1 cellular context compared by ENCODE assay signal in genomic region chr3:179375091-179375999, GRCh38.
TF ChIP-seq lines count a peak whose summit lies in the region.

No MANE protein-coding gene starts in this region.

TF ChIP-seq in K562, 482 proteins besides CTCF, POLR2A, EP300 and RAD21 (continued from another document and continues in another):
- TF ChIP-seq TCF7 (IDR thresholded peaks at IDR 0.05; ENCODE audit: borderline replicate concordance) (no peak), JUNB (CRISPR knock-in tag; conservative IDR thresholded peaks at IDR 0.05) (no peak), TEAD4 (IDR thresholded peaks at IDR 0.05; ENCODE audit: low read length) (peak; percentile 100), TEAD4 (CRISPR knock-in tag; IDR thresholded peaks at IDR 0.05; ENCODE audit: borderline replicate concordance) (no peak), AFF1 (IDR thresholded peaks at IDR 0.05; ENCODE audit: low read depth in 1 of 2, partially characterized antibody in 2 of 2) (peak in 1 of 2 experiments; percentile 62), RFX5 (IDR thresholded peaks at IDR 0.05; ENCODE audit: low read depth, low read length) (no peak), ERF (CRISPR knock-in tag; IDR thresholded peaks at IDR 0.05) (no peak), ZNF57 (CRISPR knock-in tag; IDR thresholded peaks at IDR 0.05) (no peak), SAP30 (IDR thresholded peaks at IDR 0.05; ENCODE audit: borderline replicate concordance, insufficient read depth, low read depth, low read length, poor library complexity, severe bottlenecking) (no peak), CHD2 (IDR thresholded peaks at IDR 0.05; ENCODE audit: low read depth, low read length) (no peak), MTA3 (IDR thresholded peaks at IDR 0.05; ENCODE audit: borderline replicate concordance) (no peak), MNT (conservative IDR thresholded peaks at IDR 0.05) (peak in 1 of 2 experiments; percentile 38; a peak in 1 of 4 replicates), ZFP91 (CRISPR knock-in tag; IDR thresholded peaks at IDR 0.05) (no peak), L3MBTL2 (IDR thresholded peaks at IDR 0.05) (no peak), ZZZ3 (IDR thresholded peaks at IDR 0.05) (no peak), POLR2AphosphoS5 (IDR thresholded peaks at IDR 0.05; ENCODE audit: control insufficient read depth, insufficient read depth, low read depth, low read length) (peak; percentile 96), TRIM28 (IDR thresholded peaks at IDR 0.05) (no peak), ZNF644 (tag; IDR thresholded peaks at IDR 0.05; ENCODE audit: low read depth) (0 out of 2 replicates have a peak, but pooled peaks have one; percentile 57), ARID4B (CRISPR knock-in tag; IDR thresholded peaks at IDR 0.05) (no peak), FOSL1 (tag; conservative IDR thresholded peaks at IDR 0.05) (peak; percentile 74; the same call in 1 of the 2 replicates), HES1 (IDR thresholded peaks at IDR 0.05; ENCODE audit: low read depth) (peak; percentile 52; the same call in 1 of the 2 replicates), KDM5B (IDR thresholded peaks at IDR 0.05; ENCODE audit: insufficient replicate concordance, low read depth, low read length) (no peak), ZNF217 (CRISPR knock-in tag; IDR thresholded peaks at IDR 0.05) (no peak), ZNF766 (CRISPR knock-in tag; conservative IDR thresholded peaks at IDR 0.05) (no peak), ZNF277 (CRISPR knock-in tag; IDR thresholded peaks at IDR 0.05; ENCODE audit: borderline replicate concordance) (no peak), NCOA2 (IDR thresholded peaks at IDR 0.05; ENCODE audit: partially characterized antibody in 2 of 2) (peak; percentile 63 to 83), RBM22 (IDR thresholded peaks at IDR 0.05; ENCODE audit: low read depth, low read length, poor library complexity, severe bottlenecking) (no peak), MECOM (CRISPR knock-in tag; IDR thresholded peaks at IDR 0.05) (no peak), SMC3 (conservative IDR thresholded peaks at IDR 0.05; ENCODE audit: insufficient read depth, low read depth, low read length) (no peak), SMAD3 (CRISPR knock-in tag; conservative IDR thresholded peaks at IDR 0.05) (no peak), TBP (optimal IDR thresholded peaks at IDR 0.05; ENCODE audit: low read depth, low read length) (no peak), NFIC (IDR thresholded peaks at IDR 0.05) (peak; percentile 92), GTF2F1 (IDR thresholded peaks at IDR 0.05; ENCODE audit: low read depth, low read length) (no peak), PTBP1 (IDR thresholded peaks at IDR 0.05; ENCODE audit: low read depth, low read length) (no peak), NCOA1 (IDR thresholded peaks at IDR 0.05; ENCODE audit: low read depth) (peak; percentile 79; the same call in 1 of the 2 replicates), RBM17 (IDR thresholded peaks at IDR 0.05; ENCODE audit: borderline replicate concordance, low read depth, low read length) (no peak), ZNF431 (CRISPR knock-in tag; IDR thresholded peaks at IDR 0.05) (no peak), HDAC6 (IDR thresholded peaks at IDR 0.05; ENCODE audit: low read depth, low read length) (no peak), THRAP3 (IDR thresholded peaks at IDR 0.05; ENCODE audit: borderline replicate concordance) (no peak), LCOR (CRISPR knock-in tag; IDR thresholded peaks at IDR 0.05) (no peak), ZNF780A (CRISPR knock-in tag; IDR thresholded peaks at IDR 0.05) (no peak), RNF2 (IDR thresholded peaks at IDR 0.05) (peak; percentile 79; the same call in 1 of the 2 replicates), PCBP1 (IDR thresholded peaks at IDR 0.05; ENCODE audit: low read depth, low read length, poor library complexity, severe bottlenecking) (no peak), E2F6 (IDR thresholded peaks at IDR 0.05; ENCODE audit: borderline replicate concordance in 1 of 2, extremely low read depth in 1 of 2, insufficient read depth in 1 of 2, insufficient read length in 1 of 2, low read depth in 1 of 2, low read length in 1 of 2, poor library complexity in 1 of 2, severe bottlenecking in 1 of 2) (no peak), ZMIZ1 (IDR thresholded peaks at IDR 0.05; ENCODE audit: low read depth in 2 of 2, low read length in 2 of 2) (peak in 1 of 2 experiments; percentile 97; a peak in 2 of 4 replicates), ZBTB7A (IDR thresholded peaks at IDR 0.05; ENCODE audit: borderline replicate concordance, control insufficient read depth, low read depth, low read length) (no peak), TFAM (CRISPR knock-in tag; conservative IDR thresholded peaks at IDR 0.05) (no peak)
